22 cellular contexts compared by ENCODE assay signal in genomic region chr3:14801668-14802067, GRCh38. TPM values are rescaled to one million over a fixed set of nuclear protein-coding genes. Genes with fewer than 3 reads are reported as not detected.
"Had no signal": no experiment of that assay in that cellular context is flagged by ENCODE, and none has a peak within 500 bp of the region (broad histone marks: within the 10 kb centered on the region; RNA-seq: fewer than 3 reads in every experiment).

No MANE protein-coding gene starts in this region.

- H3K27me3 ChIP-seq: ovary had no signal

- H3K27ac ChIP-seq: ovary, prostate gland, suprapubic skin, tibial artery had no signal

- H3K36me3 ChIP-seq: left ventricle myocardium inferior, ovary, prostate gland, suprapubic skin, tibial artery had no signal

- ATAC-seq: activated CD8-positive, alpha-beta memory T cell treated with anti-CD3 and anti-CD28 coated beads, Interleukin-2, amount 10 ng/mL, durations not matched to agents 7 days and 5 days; activated CD8-positive, alpha-beta T cell treated with anti-CD3 and anti-CD28 coated beads, Interleukin-2, amount 10 ng/mL, durations not matched to agents 7 days and 5 days; activated naive CD8-positive, alpha-beta T cell treated with anti-CD3 and anti-CD28 coated beads, Interleukin-2, amount 50 U/mL, for 24 hours; WTC11 had no signal

- H3K9me3 ChIP-seq: left ventricle myocardium inferior, ovary, prostate gland, suprapubic skin, tibial artery had no signal

- DNase-seq: activated CD4-positive, alpha-beta T cell treated with anti-CD3 and anti-CD28 coated beads, Interleukin-2, amount 50 U/mL, for 1 hour; activated CD8-positive, alpha-beta memory T cell treated with anti-CD3 and anti-CD28 coated beads, Interleukin-2, amount 10 ng/mL, durations not matched to agents 7 days and 5 days; activated CD8-positive, alpha-beta T cell treated with anti-CD3 and anti-CD28 coated beads, Interleukin-2, amount 10 ng/mL, durations not matched to agents 7 days and 5 days; activated naive CD8-positive, alpha-beta T cell treated with anti-CD3 and anti-CD28 coated beads, Interleukin-2, amount 50 U/mL, for 24 hours; activated T-cell treated with anti-CD3 and anti-CD28 coated beads, Interleukin-2, amount 50 U/mL, for 48 hours; amygdala; central memory CD4-positive, alpha-beta T cell; dermis blood vessel endothelial cell; effector CD8-positive, alpha-beta T cell; erythroblast; head of caudate nucleus; left ventricle myocardium inferior; nephron progenitor cell; ovary; retina; stimulated activated naive CD4-positive, alpha-beta T cell; T-helper 2 cell had no signal

- H3K4me1 ChIP-seq: prostate gland, tibial artery had no signal

- H3K4me3 ChIP-seq: left ventricle myocardium inferior, lung, ovary, prostate gland, suprapubic skin, tibial artery had no signal

RNA-seq across cellular contexts. Expression of gene FGD5, which starts 17.1 kb away (rescaled TPM):
- total RNA-seq: activated CD8-positive, alpha-beta memory T cell treated with anti-CD3 and anti-CD28 coated beads, Interleukin-2, amount 10 ng/mL, durations not matched to agents 7 days and 5 days had no signal
